8 cellular contexts compared by ENCODE assay signal in the genomic region with DNA sequence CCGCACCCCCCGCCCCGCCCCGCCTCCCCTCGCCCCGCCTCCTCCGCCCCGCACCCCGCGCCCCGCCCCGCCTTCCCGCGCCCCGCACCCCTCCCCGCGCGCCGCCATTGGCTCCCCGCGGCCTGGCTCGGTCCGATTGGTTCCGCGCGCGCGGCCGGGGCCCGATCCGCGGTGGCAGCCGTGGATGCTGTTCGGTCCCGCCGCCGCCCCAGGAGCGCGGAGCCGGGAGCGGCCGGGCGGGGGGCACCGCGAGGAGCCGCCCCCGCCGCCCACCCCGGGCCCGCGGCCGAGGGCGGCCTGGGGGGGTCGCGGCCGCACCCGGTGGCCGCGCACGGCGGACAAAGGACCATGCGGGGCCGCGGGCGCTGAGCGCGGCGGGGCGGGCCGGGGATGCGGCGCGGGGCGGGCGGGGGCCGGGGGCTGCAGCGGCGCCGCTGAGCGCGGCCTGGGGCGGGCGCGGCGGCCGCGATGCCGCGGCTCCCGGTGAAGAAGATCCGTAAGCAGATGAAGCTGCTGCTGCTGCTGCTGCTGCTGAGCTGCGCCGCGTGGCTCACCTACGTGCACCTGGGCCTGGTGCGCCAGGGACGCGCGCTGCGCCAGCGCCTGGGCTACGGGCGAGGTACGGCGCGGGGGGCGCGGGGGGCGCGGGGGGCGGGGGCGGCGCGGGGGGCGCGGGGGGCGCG. TPM values are rescaled to one million over a fixed set of nuclear protein-coding genes. Genes with fewer than 3 reads are reported as not detected.
A peak's percentile ranks its signal among the peaks of the same experiment; 100 is the strongest.
DNase-seq lines count a peak whose midpoint lies in the region; ATAC-seq and TF ChIP-seq lines count a peak whose summit lies in the region.

A gene with protein sequence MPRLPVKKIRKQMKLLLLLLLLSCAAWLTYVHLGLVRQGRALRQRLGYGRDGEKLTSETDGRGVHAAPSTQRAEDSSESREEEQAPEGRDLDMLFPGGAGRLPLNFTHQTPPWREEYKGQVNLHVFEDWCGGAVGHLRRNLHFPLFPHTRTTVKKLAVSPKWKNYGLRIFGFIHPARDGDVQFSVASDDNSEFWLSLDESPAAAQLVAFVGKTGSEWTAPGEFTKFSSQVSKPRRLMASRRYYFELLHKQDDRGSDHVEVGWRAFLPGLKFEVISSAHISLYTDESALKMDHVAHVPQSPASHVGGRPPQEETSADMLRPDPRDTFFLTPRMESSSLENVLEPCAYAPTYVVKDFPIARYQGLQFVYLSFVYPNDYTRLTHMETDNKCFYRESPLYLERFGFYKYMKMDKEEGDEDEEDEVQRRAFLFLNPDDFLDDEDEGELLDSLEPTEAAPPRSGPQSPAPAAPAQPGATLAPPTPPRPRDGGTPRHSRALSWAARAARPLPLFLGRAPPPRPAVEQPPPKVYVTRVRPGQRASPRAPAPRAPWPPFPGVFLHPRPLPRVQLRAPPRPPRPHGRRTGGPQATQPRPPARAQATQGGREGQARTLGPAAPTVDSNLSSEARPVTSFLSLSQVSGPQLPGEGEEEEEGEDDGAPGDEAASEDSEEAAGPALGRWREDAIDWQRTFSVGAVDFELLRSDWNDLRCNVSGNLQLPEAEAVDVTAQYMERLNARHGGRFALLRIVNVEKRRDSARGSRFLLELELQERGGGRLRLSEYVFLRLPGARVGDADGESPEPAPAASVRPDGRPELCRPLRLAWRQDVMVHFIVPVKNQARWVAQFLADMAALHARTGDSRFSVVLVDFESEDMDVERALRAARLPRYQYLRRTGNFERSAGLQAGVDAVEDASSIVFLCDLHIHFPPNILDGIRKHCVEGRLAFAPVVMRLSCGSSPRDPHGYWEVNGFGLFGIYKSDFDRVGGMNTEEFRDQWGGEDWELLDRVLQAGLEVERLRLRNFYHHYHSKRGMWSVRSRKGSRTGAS (plus strand): TSS at position 164 of the 683 bp plus-strand sequence. CDS start 305 bp downstream, at position 469.

- intact Hi-C loops in activated T-helper 2 cell treated with anti-CD3 and anti-CD28 coated beads, Interferon-gamma antibody, Interleukin-2, Interleukin-4, amounts not matched to agents 10 μg/mL and 5 μg/mL and 100 μg/mL, durations not matched to agents 14 hours and 24 hours and 36 hours (cut with micrococcal nuclease): no loop called here
- intact Hi-C loops in left cardiac atrium (cut with DNase I) (no loop called here), sigmoid colon (cut with DNase I) (no loop called here)

- peak within 1 kb of the TSS; percentile 34 for H3K4me3 ChIP-seq in AG09309 (ENCODE audit: control insufficient read depth, low read depth, low read length)
- H3K4me3 ChIP-seq in HFF-Myc (replicated peaks; ENCODE audit: low read depth, low read length): peak within 1 kb of the TSS; percentile 56
- peak within 1 kb of the TSS in 3 of 4 donors; percentile 31 to 47 (median 40) for H3K4me3 ChIP-seq in sigmoid colon

- peaks cover 8% of the 10 kb centered on the region for H3K4me1 Mint-ChIP-seq in activated T-helper 2 cell treated with anti-CD3 and anti-CD28 coated beads, Interferon-gamma antibody, Interleukin-2, Interleukin-4, amounts not matched to agents 10 μg/mL and 5 μg/mL and 100 μg/mL, durations not matched to agents 14 hours and 24 hours and 36 hours (ENCODE audit: low read depth)

- CTCF ChIA-PET in GM10248 (lab: Yijun Ruan, JAX): no interaction called here

- POLR2A ChIA-PET in GM10248 (lab: Yijun Ruan, JAX): no interaction called here

- TF ChIP-seq CTCF in AG09309 (IDR thresholded peaks at IDR 0.05; ENCODE audit: control insufficient read depth, insufficient read depth, low read depth, low read length, missing control alignments): no peak
- TF ChIP-seq CTCF in HFF-Myc (IDR thresholded peaks at IDR 0.05; ENCODE audit: low read depth, low read length, missing control alignments): no peak
- TF ChIP-seq CTCF in sigmoid colon (IDR thresholded peaks at IDR 0.05): no peak
- no peak for TF ChIP-seq CTCF in GM10248 (IDR thresholded peaks at IDR 0.05; ENCODE audit: control extremely low read depth, extremely low read depth, low read depth, missing control alignments)

- no peaks in the 10 kb centered on the region for H3K9me3 ChIP-seq in sigmoid colon

- H3K36me3 ChIP-seq in sigmoid colon: no peaks in the 10 kb centered on the region

- WGBS in sigmoid colon, 2 donors: 1% methylated on average over 112 to 117 of the region's 118 CpGs

- H3K27ac Mint-ChIP-seq in activated T-helper 2 cell treated with anti-CD3 and anti-CD28 coated beads, Interferon-gamma antibody, Interleukin-2, Interleukin-4, amounts not matched to agents 10 μg/mL and 5 μg/mL and 100 μg/mL, durations not matched to agents 14 hours and 24 hours and 36 hours: peak within 1 kb of the TSS; percentile 49

- ATAC-seq in left cardiac atrium (peak; percentile 47 to 51), HG03342 (IDR thresholded peaks at IDR 0.05; ENCODE audit: unreplicated experiment) (no peak)

- H3K27ac ChIP-seq in sigmoid colon: peak within 1 kb of the TSS in 1 of 4 donors; percentile 31

- peaks cover 0 to 13% (median 10%) of the 10 kb centered on the region in 4 donors for H3K4me1 ChIP-seq in sigmoid colon

- H3K4me3 Mint-ChIP-seq in activated T-helper 2 cell treated with anti-CD3 and anti-CD28 coated beads, Interferon-gamma antibody, Interleukin-2, Interleukin-4, amounts not matched to agents 10 μg/mL and 5 μg/mL and 100 μg/mL, durations not matched to agents 14 hours and 24 hours and 36 hours (ENCODE audit: low read depth): peak within 1 kb of the TSS; percentile 76

- TF ChIP-seq POLR2A in sigmoid colon (IDR thresholded peaks at IDR 0.05): no peak

- peaks cover 39% of the 10 kb centered on the region for H3K27me3 Mint-ChIP-seq in activated T-helper 2 cell treated with anti-CD3 and anti-CD28 coated beads, Interferon-gamma antibody, Interleukin-2, Interleukin-4, amounts not matched to agents 10 μg/mL and 5 μg/mL and 100 μg/mL, durations not matched to agents 14 hours and 24 hours and 36 hours (ENCODE audit: low read depth)

- TF ChIP-seq EP300 in sigmoid colon (IDR thresholded peaks at IDR 0.05): no peak

- H3K9me3 Mint-ChIP-seq in activated T-helper 2 cell treated with anti-CD3 and anti-CD28 coated beads, Interferon-gamma antibody, Interleukin-2, Interleukin-4, amounts not matched to agents 10 μg/mL and 5 μg/mL and 100 μg/mL, durations not matched to agents 14 hours and 24 hours and 36 hours: no peaks in the 10 kb centered on the region

- H3K27me3 ChIP-seq in sigmoid colon: peaks cover 16 to 43% (median 29%) of the 10 kb centered on the region in 3 donors

- DNase-seq in AG09309 (ENCODE audit: low read depth) (no peak), HFF-Myc (ENCODE audit: extremely low read depth, low read depth) (no peak), left cardiac atrium (peak; percentile 33), sigmoid colon (no peak), HT-29 (ENCODE audit: low spot score) (no peak), GM10248 (ENCODE audit: extremely low spot score) (no peak)
- DNase-seq in activated T-helper 2 cell treated with anti-CD3 and anti-CD28 coated beads, Interferon-gamma antibody, Interleukin-2, Interleukin-4, amounts not matched to agents 10 μg/mL and 5 μg/mL and 100 μg/mL, durations not matched to agents 14 hours and 24 hours and 36 hours (ENCODE audit: low spot score): no peak

- H3K36me3 Mint-ChIP-seq in activated T-helper 2 cell treated with anti-CD3 and anti-CD28 coated beads, Interferon-gamma antibody, Interleukin-2, Interleukin-4, amounts not matched to agents 10 μg/mL and 5 μg/mL and 100 μg/mL, durations not matched to agents 14 hours and 24 hours and 36 hours (ENCODE audit: low read depth): no peaks in the 10 kb centered on the region

RNA-seq across cellular contexts. Expression of the gene that starts here (rescaled TPM):
- 1.5 and 2.9 TPM in 2 replicates for total RNA-seq in activated T-helper 2 cell treated with anti-CD3 and anti-CD28 coated beads, Interferon-gamma antibody, Interleukin-2, Interleukin-4, amounts not matched to agents 10 μg/mL and 5 μg/mL and 100 μg/mL, durations not matched to agents 14 hours and 24 hours and 36 hours
- total RNA-seq in left cardiac atrium: 1 to 10 TPM; 2.1 to 2.4 TPM
- total RNA-seq in sigmoid colon: 1 to 10 TPM; 1.4 to 9.1 (median 2.7) TPM
- 1 to 10 TPM in 2 of 3 donors, not detected in 1; 7.6 to 7.8 TPM for polyA plus RNA-seq in sigmoid colon
- total RNA-seq in HT-29 (2014; rRNA removed; shearing (Covaris generic)): not detected in 2 replicates
